1 cellular context compared by ENCODE assay signal in the genomic region with DNA sequence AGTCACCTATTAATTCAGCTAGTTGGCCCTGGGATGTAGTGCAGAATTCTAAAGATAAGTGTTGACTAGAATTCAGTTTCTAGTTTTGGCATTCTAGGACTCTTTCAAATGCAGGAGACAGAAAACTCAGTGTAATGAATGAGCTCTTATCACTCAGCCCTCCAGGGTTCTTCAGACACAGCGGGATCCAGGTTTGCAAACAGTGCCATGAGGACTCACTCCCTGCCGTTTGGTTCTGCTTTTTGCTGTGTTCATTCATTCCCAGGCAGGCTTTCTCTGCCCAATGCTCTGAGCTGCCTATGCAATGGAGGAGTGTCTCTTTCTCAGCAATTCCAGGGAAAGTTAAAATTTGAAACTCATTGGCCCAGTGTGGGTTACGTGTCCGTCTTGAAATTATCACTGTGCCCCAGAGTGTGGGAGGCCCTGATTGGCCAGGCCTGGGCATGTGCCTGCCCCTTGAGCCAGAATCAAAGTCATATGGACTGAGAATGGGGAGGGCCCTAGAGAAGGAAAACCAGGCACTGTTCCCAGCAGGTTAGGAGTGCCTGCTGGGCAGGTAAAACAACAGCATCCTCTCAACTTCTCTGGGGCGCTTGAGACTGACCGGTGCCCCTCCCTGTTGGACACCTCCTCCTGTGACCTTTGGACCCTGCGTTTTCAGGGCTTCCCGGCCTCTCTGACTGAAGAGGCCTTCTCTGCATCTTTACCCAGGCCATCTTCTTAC.
TF ChIP-seq lines count a peak whose summit lies in the region.

No MANE protein-coding gene starts in this region.

TF ChIP-seq in HEK293, 187 proteins besides CTCF, POLR2A, EP300 and RAD21 (continued from another document):
- TF ChIP-seq ZNF302 (tag by site-specific recombination; IDR thresholded peaks at IDR 0.05; ENCODE audit: low read depth): no peak
- TF ChIP-seq FEZF1 (tag by site-specific recombination; IDR thresholded peaks at IDR 0.05): peak; percentile 62
- TF ChIP-seq ZNF223 (tag by site-specific recombination; IDR thresholded peaks at IDR 0.05): no peak
- no peak for TF ChIP-seq ZNF776 (tag by site-specific recombination; IDR thresholded peaks at IDR 0.05; ENCODE audit: borderline replicate concordance)
